In the genomic region with DNA sequence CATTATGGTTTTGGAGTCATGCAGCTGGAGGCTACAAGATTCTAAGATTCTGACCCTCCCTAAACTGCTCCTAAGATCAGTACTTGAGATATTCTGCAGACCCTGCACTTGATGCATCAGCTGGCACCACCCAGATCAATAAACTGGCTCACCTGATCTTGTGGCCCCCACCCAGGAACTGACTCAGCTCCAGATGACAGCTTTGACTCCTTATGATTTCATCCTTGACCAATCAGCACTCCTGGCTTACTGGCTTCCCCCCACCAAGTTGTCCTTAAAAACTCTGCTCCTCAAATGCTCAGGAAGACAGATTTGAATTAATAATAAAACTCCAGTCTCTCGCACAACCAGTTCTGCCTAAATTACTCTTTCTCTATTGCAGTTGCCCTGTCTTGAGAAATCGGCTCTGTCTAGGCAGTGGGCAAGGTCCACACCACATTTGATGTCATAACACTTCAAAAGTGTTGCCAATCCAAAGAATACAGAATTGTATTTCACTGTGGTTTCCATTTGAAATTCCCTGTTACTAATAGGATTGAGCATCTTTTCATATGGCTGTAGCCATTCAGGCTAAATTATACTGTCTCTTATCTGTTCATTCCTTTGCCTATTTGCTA, we compare ENCODE assay signal across 1 cellular context.
TF ChIP-seq lines count a peak whose summit lies in the region.

No MANE protein-coding gene starts in this region.

TF ChIP-seq in K562, 482 proteins besides CTCF, POLR2A, EP300 and RAD21 (continues in another document):
- TF ChIP-seq ZNF436 (CRISPR knock-in tag; IDR thresholded peaks at IDR 0.05): no peak
- TF ChIP-seq DPF2 (IDR thresholded peaks at IDR 0.05): 0 out of 2 replicates have a peak, but pooled peaks have one; percentile 31
- TF ChIP-seq, protein P1, sequence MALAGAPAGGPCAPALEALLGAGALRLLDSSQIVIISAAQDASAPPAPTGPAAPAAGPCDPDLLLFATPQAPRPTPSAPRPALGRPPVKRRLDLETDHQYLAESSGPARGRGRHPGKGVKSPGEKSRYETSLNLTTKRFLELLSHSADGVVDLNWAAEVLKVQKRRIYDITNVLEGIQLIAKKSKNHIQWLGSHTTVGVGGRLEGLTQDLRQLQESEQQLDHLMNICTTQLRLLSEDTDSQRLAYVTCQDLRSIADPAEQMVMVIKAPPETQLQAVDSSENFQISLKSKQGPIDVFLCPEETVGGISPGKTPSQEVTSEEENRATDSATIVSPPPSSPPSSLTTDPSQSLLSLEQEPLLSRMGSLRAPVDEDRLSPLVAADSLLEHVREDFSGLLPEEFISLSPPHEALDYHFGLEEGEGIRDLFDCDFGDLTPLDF (CRISPR knock-in tag; IDR thresholded peaks at IDR 0.05): no peak
- TF ChIP-seq SP1 (CRISPR knock-in tag; IDR thresholded peaks at IDR 0.05): no peak
- TF ChIP-seq, protein P2, sequence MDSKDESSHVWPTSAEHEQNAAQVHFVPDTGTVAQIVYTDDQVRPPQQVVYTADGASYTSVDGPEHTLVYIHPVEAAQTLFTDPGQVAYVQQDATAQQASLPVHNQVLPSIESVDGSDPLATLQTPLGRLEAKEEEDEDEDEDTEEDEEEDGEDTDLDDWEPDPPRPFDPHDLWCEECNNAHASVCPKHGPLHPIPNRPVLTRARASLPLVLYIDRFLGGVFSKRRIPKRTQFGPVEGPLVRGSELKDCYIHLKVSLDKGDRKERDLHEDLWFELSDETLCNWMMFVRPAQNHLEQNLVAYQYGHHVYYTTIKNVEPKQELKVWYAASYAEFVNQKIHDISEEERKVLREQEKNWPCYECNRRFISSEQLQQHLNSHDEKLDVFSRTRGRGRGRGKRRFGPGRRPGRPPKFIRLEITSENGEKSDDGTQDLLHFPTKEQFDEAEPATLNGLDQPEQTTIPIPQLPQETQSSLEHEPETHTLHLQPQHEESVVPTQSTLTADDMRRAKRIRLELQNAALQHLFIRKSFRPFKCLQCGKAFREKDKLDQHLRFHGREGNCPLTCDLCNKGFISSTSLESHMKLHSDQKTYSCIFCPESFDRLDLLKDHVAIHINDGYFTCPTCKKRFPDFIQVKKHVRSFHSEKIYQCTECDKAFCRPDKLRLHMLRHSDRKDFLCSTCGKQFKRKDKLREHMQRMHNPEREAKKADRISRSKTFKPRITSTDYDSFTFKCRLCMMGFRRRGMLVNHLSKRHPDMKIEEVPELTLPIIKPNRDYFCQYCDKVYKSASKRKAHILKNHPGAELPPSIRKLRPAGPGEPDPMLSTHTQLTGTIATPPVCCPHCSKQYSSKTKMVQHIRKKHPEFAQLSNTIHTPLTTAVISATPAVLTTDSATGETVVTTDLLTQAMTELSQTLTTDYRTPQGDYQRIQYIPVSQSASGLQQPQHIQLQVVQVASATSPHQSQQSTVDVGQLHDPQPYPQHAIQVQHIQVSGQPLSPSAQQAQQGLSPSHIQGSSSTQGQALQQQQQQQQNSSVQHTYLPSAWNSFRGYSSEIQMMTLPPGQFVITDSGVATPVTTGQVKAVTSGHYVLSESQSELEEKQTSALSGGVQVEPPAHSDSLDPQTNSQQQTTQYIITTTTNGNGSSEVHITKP (IDR thresholded peaks at IDR 0.05; ENCODE audit: partially characterized antibody): no peak
- TF ChIP-seq EGR1 (conservative IDR thresholded peaks at IDR 0.05): no peak
- no peak for TF ChIP-seq NFATC3 (IDR thresholded peaks at IDR 0.05)
- peak; percentile 25 for TF ChIP-seq NFYB (IDR thresholded peaks at IDR 0.05; ENCODE audit: extremely low read depth, insufficient read length)
- TF ChIP-seq ZSCAN29 (IDR thresholded peaks at IDR 0.05): no peak
- TF ChIP-seq SMAD4 (CRISPR knock-in tag; conservative IDR thresholded peaks at IDR 0.05): no peak
- no peak for TF ChIP-seq ELF4 (CRISPR knock-in tag; IDR thresholded peaks at IDR 0.05)
- no peak for TF ChIP-seq LEF1 (IDR thresholded peaks at IDR 0.05)
- TF ChIP-seq GTF2F1 (IDR thresholded peaks at IDR 0.05; ENCODE audit: low read depth, low read length): no peak
- no peak for TF ChIP-seq PHF21A (IDR thresholded peaks at IDR 0.05; ENCODE audit: borderline replicate concordance, low read depth)
- TF ChIP-seq, protein P3, sequence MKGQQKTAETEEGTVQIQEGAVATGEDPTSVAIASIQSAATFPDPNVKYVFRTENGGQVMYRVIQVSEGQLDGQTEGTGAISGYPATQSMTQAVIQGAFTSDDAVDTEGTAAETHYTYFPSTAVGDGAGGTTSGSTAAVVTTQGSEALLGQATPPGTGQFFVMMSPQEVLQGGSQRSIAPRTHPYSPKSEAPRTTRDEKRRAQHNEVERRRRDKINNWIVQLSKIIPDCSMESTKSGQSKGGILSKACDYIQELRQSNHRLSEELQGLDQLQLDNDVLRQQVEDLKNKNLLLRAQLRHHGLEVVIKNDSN (CRISPR knock-in tag; IDR thresholded peaks at IDR 0.05): no peak
- TF ChIP-seq, protein P4, sequence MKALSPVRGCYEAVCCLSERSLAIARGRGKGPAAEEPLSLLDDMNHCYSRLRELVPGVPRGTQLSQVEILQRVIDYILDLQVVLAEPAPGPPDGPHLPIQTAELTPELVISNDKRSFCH (CRISPR knock-in tag; IDR thresholded peaks at IDR 0.05): no peak
- TF ChIP-seq, protein P4 (tag; IDR thresholded peaks at IDR 0.05): no peak
- TF ChIP-seq ZNF778 (CRISPR knock-in tag; IDR thresholded peaks at IDR 0.05): no peak
- TF ChIP-seq, protein P5, sequence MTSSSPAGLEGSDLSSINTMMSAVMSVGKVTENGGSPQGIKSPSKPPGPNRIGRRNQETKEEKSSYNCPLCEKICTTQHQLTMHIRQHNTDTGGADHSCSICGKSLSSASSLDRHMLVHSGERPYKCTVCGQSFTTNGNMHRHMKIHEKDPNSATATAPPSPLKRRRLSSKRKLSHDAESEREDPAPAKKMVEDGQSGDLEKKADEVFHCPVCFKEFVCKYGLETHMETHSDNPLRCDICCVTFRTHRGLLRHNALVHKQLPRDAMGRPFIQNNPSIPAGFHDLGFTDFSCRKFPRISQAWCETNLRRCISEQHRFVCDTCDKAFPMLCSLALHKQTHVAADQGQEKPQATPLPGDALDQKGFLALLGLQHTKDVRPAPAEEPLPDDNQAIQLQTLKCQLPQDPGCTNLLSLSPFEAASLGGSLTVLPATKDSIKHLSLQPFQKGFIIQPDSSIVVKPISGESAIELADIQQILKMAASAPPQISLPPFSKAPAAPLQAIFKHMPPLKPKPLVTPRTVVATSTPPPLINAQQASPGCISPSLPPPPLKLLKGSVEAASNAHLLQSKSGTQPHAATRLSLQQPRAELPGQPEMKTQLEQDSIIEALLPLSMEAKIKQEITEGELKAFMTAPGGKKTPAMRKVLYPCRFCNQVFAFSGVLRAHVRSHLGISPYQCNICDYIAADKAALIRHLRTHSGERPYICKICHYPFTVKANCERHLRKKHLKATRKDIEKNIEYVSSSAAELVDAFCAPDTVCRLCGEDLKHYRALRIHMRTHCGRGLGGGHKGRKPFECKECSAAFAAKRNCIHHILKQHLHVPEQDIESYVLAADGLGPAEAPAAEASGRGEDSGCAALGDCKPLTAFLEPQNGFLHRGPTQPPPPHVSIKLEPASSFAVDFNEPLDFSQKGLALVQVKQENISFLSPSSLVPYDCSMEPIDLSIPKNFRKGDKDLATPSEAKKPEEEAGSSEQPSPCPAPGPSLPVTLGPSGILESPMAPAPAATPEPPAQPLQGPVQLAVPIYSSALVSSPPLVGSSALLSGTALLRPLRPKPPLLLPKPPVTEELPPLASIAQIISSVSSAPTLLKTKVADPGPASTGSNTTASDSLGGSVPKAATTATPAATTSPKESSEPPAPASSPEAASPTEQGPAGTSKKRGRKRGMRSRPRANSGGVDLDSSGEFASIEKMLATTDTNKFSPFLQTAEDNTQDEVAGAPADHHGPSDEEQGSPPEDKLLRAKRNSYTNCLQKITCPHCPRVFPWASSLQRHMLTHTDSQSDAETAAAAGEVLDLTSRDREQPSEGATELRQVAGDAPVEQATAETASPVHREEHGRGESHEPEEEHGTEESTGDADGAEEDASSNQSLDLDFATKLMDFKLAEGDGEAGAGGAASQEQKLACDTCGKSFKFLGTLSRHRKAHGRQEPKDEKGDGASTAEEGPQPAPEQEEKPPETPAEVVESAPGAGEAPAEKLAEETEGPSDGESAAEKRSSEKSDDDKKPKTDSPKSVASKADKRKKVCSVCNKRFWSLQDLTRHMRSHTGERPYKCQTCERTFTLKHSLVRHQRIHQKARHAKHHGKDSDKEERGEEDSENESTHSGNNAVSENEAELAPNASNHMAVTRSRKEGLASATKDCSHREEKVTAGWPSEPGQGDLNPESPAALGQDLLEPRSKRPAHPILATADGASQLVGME (CRISPR knock-in tag; IDR thresholded peaks at IDR 0.05): no peak
- no peak for TF ChIP-seq XRCC4 (IDR thresholded peaks at IDR 0.05; ENCODE audit: extremely low read depth, insufficient read depth, insufficient read length)
- no peak for TF ChIP-seq SREBF1 (IDR thresholded peaks at IDR 0.05; ENCODE audit: borderline replicate concordance, low read depth, low read length)
- no peak for TF ChIP-seq ZNF586 (CRISPR knock-in tag; conservative IDR thresholded peaks at IDR 0.05)
- TF ChIP-seq SETDB1 (IDR thresholded peaks at IDR 0.05; ENCODE audit: low read length): no peak
- no peak for TF ChIP-seq MTF1 (CRISPR knock-in tag; IDR thresholded peaks at IDR 0.05; ENCODE audit: borderline replicate concordance)
- TF ChIP-seq, protein P6, sequence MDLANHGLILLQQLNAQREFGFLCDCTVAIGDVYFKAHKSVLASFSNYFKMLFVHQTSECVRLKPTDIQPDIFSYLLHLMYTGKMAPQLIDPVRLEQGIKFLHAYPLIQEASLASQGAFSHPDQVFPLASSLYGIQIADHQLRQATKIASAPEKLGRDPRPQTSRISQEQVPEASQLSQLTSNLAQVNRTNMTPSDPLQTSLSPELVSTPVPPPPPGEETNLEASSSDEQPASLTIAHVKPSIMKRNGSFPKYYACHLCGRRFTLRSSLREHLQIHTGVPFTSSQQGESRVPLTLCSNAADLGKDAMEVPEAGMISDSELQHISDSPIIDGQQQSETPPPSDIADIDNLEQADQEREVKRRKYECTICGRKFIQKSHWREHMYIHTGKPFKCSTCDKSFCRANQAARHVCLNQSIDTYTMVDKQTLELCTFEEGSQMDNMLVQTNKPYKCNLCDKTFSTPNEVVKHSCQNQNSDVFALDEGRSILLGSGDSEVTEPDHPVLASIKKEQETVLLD (IDR thresholded peaks at IDR 0.05): no peak
- TF ChIP-seq CHD2 (IDR thresholded peaks at IDR 0.05; ENCODE audit: low read depth, low read length): no peak
- no peak for TF ChIP-seq RBM25 (IDR thresholded peaks at IDR 0.05; ENCODE audit: low read depth, low read length, severe bottlenecking)
- TF ChIP-seq POLR2B (IDR thresholded peaks at IDR 0.05; ENCODE audit: low read depth, partially characterized antibody): no peak
- TF ChIP-seq, protein P7, sequence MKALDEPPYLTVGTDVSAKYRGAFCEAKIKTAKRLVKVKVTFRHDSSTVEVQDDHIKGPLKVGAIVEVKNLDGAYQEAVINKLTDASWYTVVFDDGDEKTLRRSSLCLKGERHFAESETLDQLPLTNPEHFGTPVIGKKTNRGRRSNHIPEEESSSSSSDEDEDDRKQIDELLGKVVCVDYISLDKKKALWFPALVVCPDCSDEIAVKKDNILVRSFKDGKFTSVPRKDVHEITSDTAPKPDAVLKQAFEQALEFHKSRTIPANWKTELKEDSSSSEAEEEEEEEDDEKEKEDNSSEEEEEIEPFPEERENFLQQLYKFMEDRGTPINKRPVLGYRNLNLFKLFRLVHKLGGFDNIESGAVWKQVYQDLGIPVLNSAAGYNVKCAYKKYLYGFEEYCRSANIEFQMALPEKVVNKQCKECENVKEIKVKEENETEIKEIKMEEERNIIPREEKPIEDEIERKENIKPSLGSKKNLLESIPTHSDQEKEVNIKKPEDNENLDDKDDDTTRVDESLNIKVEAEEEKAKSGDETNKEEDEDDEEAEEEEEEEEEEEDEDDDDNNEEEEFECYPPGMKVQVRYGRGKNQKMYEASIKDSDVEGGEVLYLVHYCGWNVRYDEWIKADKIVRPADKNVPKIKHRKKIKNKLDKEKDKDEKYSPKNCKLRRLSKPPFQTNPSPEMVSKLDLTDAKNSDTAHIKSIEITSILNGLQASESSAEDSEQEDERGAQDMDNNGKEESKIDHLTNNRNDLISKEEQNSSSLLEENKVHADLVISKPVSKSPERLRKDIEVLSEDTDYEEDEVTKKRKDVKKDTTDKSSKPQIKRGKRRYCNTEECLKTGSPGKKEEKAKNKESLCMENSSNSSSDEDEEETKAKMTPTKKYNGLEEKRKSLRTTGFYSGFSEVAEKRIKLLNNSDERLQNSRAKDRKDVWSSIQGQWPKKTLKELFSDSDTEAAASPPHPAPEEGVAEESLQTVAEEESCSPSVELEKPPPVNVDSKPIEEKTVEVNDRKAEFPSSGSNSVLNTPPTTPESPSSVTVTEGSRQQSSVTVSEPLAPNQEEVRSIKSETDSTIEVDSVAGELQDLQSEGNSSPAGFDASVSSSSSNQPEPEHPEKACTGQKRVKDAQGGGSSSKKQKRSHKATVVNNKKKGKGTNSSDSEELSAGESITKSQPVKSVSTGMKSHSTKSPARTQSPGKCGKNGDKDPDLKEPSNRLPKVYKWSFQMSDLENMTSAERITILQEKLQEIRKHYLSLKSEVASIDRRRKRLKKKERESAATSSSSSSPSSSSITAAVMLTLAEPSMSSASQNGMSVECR (CRISPR knock-in tag; IDR thresholded peaks at IDR 0.05): no peak
- no peak for TF ChIP-seq BACH1 (tag; IDR thresholded peaks at IDR 0.05)
